22 cellular contexts compared by ENCODE assay signal in genomic region chr1:155073377-155074272, GRCh38. TPM values are rescaled to one million over a fixed set of nuclear protein-coding genes. Genes with fewer than 3 reads are reported as not detected.
DNase-seq lines count a peak whose midpoint lies in the region; ATAC-seq, FAIRE-seq and TF ChIP-seq lines count a peak whose summit lies in the region.
"Had no signal": no experiment of that assay in that cellular context is flagged by ENCODE, and none has a peak within 500 bp of the region (broad histone marks: within the 10 kb centered on the region; RNA-seq: fewer than 3 reads in every experiment).

No MANE protein-coding gene starts in this region.

- H2AK5ac ChIP-seq in H1 (ENCODE audit: low read depth, low read length) = peak overlapping the region; percentile 93; the same call in 1 of the 2 replicates

- H3K18ac ChIP-seq in H1 (ENCODE audit: extremely low read depth, low read length) = no peak overlapping the region; the same call in 1 of the 2 replicates

- H4K8ac ChIP-seq in H1 (ENCODE audit: extremely low read depth, insufficient read depth, low read length) = no peak overlapping the region

- TF ChIP-seq POLR2A in H1 (IDR thresholded peaks at IDR 0.05; ENCODE audit: control extremely low read depth in 1 of 2, low read depth in 2 of 2, low read length in 2 of 2) = no peak

- H3K36me3 ChIP-seq in left ventricle myocardium inferior = no peaks in the 10 kb centered on the region
- H3K36me3 ChIP-seq in H1 (ENCODE audit: control insufficient read depth in 2 of 4, insufficient read depth in 4 of 4, low read length in 3 of 4) = peaks cover 0 to 8% (median 0%) of the 10 kb centered on the region in 4 experiments; a peak in 2 of 8 replicates
- H3K36me3 ChIP-seq: adrenal gland, BE2C had no signal

- H3K23ac ChIP-seq in H1 (ENCODE audit: insufficient read length) = no peak overlapping the region

- H3K79me1 ChIP-seq in H1 (ENCODE audit: low read depth, low read length) = no peaks in the 10 kb centered on the region

- no peak for ATAC-seq in right cardiac atrium
- no peak for ATAC-seq in HG02884 (IDR thresholded peaks at IDR 0.05; ENCODE audit: unreplicated experiment)
- ATAC-seq: effector memory CD8-positive, alpha-beta T cell had no signal

- DNase-seq in right cardiac atrium (peak in 2 of 3 donors; percentile 21 to 29), left ventricle myocardium inferior (no peak), RWPE1 (ENCODE audit: low spot score) (no peak), H1 (ENCODE audit: low read depth in 1 of 2, low spot score in 2 of 2) (no peak), NCI-H748 (lab: John Stamatoyannopoulos, UW; ENCODE audit: unreplicated experiment) (no peak), NCI-H2227 (lab: John Stamatoyannopoulos, UW; ENCODE audit: unreplicated experiment) (no peak)
- DNase-seq: activated CD4-positive, CD25-positive, alpha-beta regulatory T cell treated with anti-CD3 and anti-CD28 coated beads, Interleukin-2, amount 50 U/mL, for 72 hours; activated T-cell treated with anti-CD3 and anti-CD28 coated beads, Interleukin-2, amount 50 U/mL, for 48 hours; adrenal gland; BE2C; cerebellar nuclear complex; DMS53; effector memory CD8-positive, alpha-beta T cell; hypothalamus; MG63; NCI-H2081; stimulated activated CD4-positive, alpha-beta T cell treated with anti-CD3 and anti-CD28 coated beads, Interleukin-1b, Interleukin-23, amount 100 ng/mL, for 48 hours; testis had no signal

- H3K4me3 ChIP-seq in right cardiac atrium (ENCODE audit: low read length) (no peak overlapping the region), left ventricle myocardium inferior (no peak overlapping the region), H1 (ENCODE audit: extremely low read depth in 1 of 4, insufficient read depth in 2 of 4, low read depth in 3 of 4, low read length in 4 of 4) (no peak overlapping the region)
- H3K4me3 ChIP-seq: adrenal gland, MG63, testis had no signal

- WGBS in right cardiac atrium = 98% methylated on average over 3 of the region's 3 CpGs
- 84% methylated on average over 3 of the region's 3 CpGs; no CpG with 5 or more reads in 1 of the 2 experiments for WGBS in H1 (ENCODE audit: extremely low coverage in 1 of 2, insufficient coverage in 1 of 2, insufficient read length in 1 of 2, insufficient replicate concordance in 2 of 2, low coverage in 1 of 2, low lambda C conversion rate in 2 of 2, missing lambda C conversion rate in 1 of 2), 2 experiments

- no peak for TF ChIP-seq RAD21 in H1 (IDR thresholded peaks at IDR 0.05 in 1 of 2, conservative IDR thresholded peaks at IDR 0.05 in 1 of 2; ENCODE audit: low read depth in 2 of 2, low read length in 2 of 2)

- TF ChIP-seq CTCF in left ventricle myocardium inferior (IDR thresholded peaks at IDR 0.05; ENCODE audit: borderline replicate concordance) (no peak), RWPE1 (conservative IDR thresholded peaks at IDR 0.05; ENCODE audit: low read depth) (no peak), H1 (IDR thresholded peaks at IDR 0.05; ENCODE audit: control extremely low read depth in 1 of 3, insufficient read depth in 1 of 3, low read depth in 1 of 3, low read length in 3 of 3) (no peak)

- H3K14ac ChIP-seq in H1 (ENCODE audit: insufficient read length) = no peak overlapping the region

- H2BK12ac ChIP-seq in H1 (ENCODE audit: low read depth, low read length) = 0 out of 2 replicates have a peak overlapping the region, but pooled peaks have one; percentile 50

- H2BK5ac ChIP-seq in H1 (ENCODE audit: low read depth, low read length) = no peak overlapping the region

- no peak overlapping the region for H3K4ac ChIP-seq in H1 (replicated peaks; ENCODE audit: insufficient read length, low read depth, low read length)

- peaks cover 11% of the 10 kb centered on the region for H3K23me2 ChIP-seq in H1 (ENCODE audit: low read depth, low read length)

- 0 out of 2 replicates have a peak overlapping the region, but pooled peaks have one; percentile 61 for H2BK20ac ChIP-seq in H1 (ENCODE audit: low read length)

- no peak overlapping the region for H4K5ac ChIP-seq in H1 (ENCODE audit: insufficient read length, low read depth, low read length)

- no peak overlapping the region for H3K9ac ChIP-seq in H1 (replicated peaks in 1 of 4; ENCODE audit: extremely low read depth in 1 of 4, low read depth in 3 of 4, low read length in 3 of 4)

- H4K20me1 ChIP-seq in H1 (replicated peaks in 1 of 2; ENCODE audit: control insufficient read depth in 1 of 2, insufficient read depth in 2 of 2, low read length in 2 of 2) = peaks cover 9 to 12% of the 10 kb centered on the region in 2 experiments

- intact Hi-C loops in right cardiac atrium (cut with DNase I) = loop anchor here in 1 of 4 donors (10.0 kb wide), 1 partner anchor 519 kb away; the partner anchor contains the start of gene UBE2Q1
- intact Hi-C loops in left ventricle myocardium inferior (cut with micrococcal nuclease) = no loop called here

- POLR2A ChIA-PET in RWPE1 (lab: Yijun Ruan, JAX; ENCODE audit: low non-redundant PET) = no interaction called here
- POLR2A ChIA-PET in H1 (lab: Charles Lee; ENCODE audit: partially characterized antibody) = interaction anchor here (1.0 kb wide), 1 partner anchor 17 kb away, joined by 3 read pairs; no protein-coding TSS in a partner anchor

- CTCF ChIA-PET in RWPE1 (lab: Yijun Ruan, JAX) = interaction anchor here (1.1 kb wide), 1 partner anchor 12 kb away, joined by 3 read pairs; no protein-coding TSS in a partner anchor
- CTCF ChIA-PET in H1 (lab: Charles Lee; ENCODE audit: partially characterized antibody) = interaction anchor here (4.6 to 33.9 kb wide), 2 partner anchors 11 to 21 kb away, joined by 46 to 907 read pairs; partner anchors contain the start of genes ADAM15 and EFNA4

- no peak overlapping the region for H3K56ac ChIP-seq in H1 (replicated peaks; ENCODE audit: insufficient read length, low read depth, low read length)

- no peak overlapping the region for H2AFZ ChIP-seq in H1 (ENCODE audit: low read length)

- no peak overlapping the region for H2BK120ac ChIP-seq in H1 (replicated peaks; ENCODE audit: low read depth, low read length)

- no peak overlapping the region for H4K91ac ChIP-seq in H1 (replicated peaks; ENCODE audit: insufficient read length, low read length)

- H3K27me3 ChIP-seq in right cardiac atrium (ENCODE audit: control insufficient read depth, insufficient read depth) (no peaks in the 10 kb centered on the region), left ventricle myocardium inferior (ENCODE audit: low read depth) (peaks cover under 1% of the 10 kb centered on the region), H1 (replicated peaks in 1 of 4; ENCODE audit: control insufficient read depth in 3 of 4, extremely low read depth in 1 of 4, insufficient read depth in 3 of 4, low read length in 3 of 4) (peaks cover 0 to 22% (median 12%) of the 10 kb centered on the region in 4 experiments; a peak in 6 of 7 replicates)
- H3K27me3 ChIP-seq: adrenal gland, BE2C, MG63, testis had no signal

- no peak for TF ChIP-seq EP300 in H1 (IDR thresholded peaks at IDR 0.05; ENCODE audit: borderline replicate concordance in 1 of 2, low read depth in 2 of 2, low read length in 2 of 2)

- H2BK15ac ChIP-seq in H1 (ENCODE audit: low read length) = peak overlapping the region; percentile 61; the same call in 1 of the 2 replicates

- H3K4me2 ChIP-seq in H1 (ENCODE audit: insufficient read depth in 1 of 2, low read depth in 2 of 2, low read length in 2 of 2) = peak overlapping the region; percentile 24 to 36

- FAIRE-seq in H1 (lab: Jason Lieb, UNC) = no peak
- FAIRE-seq: GM18507 had no signal

- H3K27ac ChIP-seq in right cardiac atrium (ENCODE audit: low read length) (no peak overlapping the region), left ventricle myocardium inferior (replicated peaks) (no peak overlapping the region), RWPE1 (peak overlapping the region; percentile 82), H1 (ENCODE audit: low read depth, low read length) (no peak overlapping the region)
- H3K27ac ChIP-seq: adrenal gland, neutrophil, testis had no signal

- H3K9me3 ChIP-seq in right cardiac atrium (ENCODE audit: control insufficient read depth, low read length) (no peaks in the 10 kb centered on the region), left ventricle myocardium inferior (replicated peaks) (no peaks in the 10 kb centered on the region), H1 (ENCODE audit: insufficient read depth in 2 of 2, low read depth in 1 of 2, low read length in 1 of 2) (no peaks in the 10 kb centered on the region)
- H3K9me3 ChIP-seq: adrenal gland, BE2C, MG63, neutrophil, testis had no signal

- H3K4me1 ChIP-seq in right cardiac atrium (ENCODE audit: control insufficient read depth, insufficient read depth, low read length) (peaks cover 4% of the 10 kb centered on the region), left ventricle myocardium inferior (peaks cover 22% of the 10 kb centered on the region), H1 (replicated peaks in 1 of 4; ENCODE audit: control insufficient read depth in 3 of 4, insufficient read depth in 4 of 4, low read length in 3 of 4) (peaks cover 4 to 33% (median 22%) of the 10 kb centered on the region in 4 experiments)

- H3K79me2 ChIP-seq in H1 (ENCODE audit: control insufficient read depth in 1 of 2, insufficient read depth in 2 of 2, low read length in 2 of 2) = no peaks in the 10 kb centered on the region

RNA-seq across cellular contexts. Expression of gene EFNA3, which starts 5.0 kb away (rescaled TPM):
- 1 to 10 TPM in 3 of 4 donors, under 1 TPM in 1; 0.78 to 1.9 (median 1.2) TPM for total RNA-seq in right cardiac atrium
- 1.1 TPM for polyA plus RNA-seq in right cardiac atrium
- 0.71 TPM for total RNA-seq in left ventricle myocardium inferior
- total RNA-seq in H1 (2021; fragmentation: NEBNext Ultra II Directional; extraction: Animal tissue kit (Norgen Biotek cat#: 25700)) = 10.8 and 11.6 TPM in 2 replicates
- polyA plus RNA-seq in H1 (2011; rRNA removed) = 13.8 and 18.7 TPM in 2 replicates
- 9.6 TPM for polyA plus RNA-seq in H1 (2011; cell fraction: cytosol; rRNA removed)
- polyA plus RNA-seq in H1 (2011; cell fraction: nucleus; rRNA removed) = 14.5 TPM
- 7.9 to 16.6 TPM (median 13.5 TPM) in 4 replicates for polyA plus RNA-seq in H1 (2012, experiment 1 of 2)
- 13.4 TPM for polyA plus RNA-seq in H1 (2012, experiment 2 of 2)
- 11.6 TPM for polyA plus RNA-seq in H1 (2013, experiment 1 of 2)
- 10.9 TPM for polyA plus RNA-seq in H1 (2013, experiment 2 of 2)
- polyA minus RNA-seq in H1 (2011; rRNA and poly(A)+ RNA removed) = 5.2 and 7.7 TPM in 2 replicates
- polyA minus RNA-seq in H1 (2011; cell fraction: cytosol; rRNA and poly(A)+ RNA removed) = 2.1 TPM
- 5.4 TPM for polyA minus RNA-seq in H1 (2011; cell fraction: nucleus; rRNA and poly(A)+ RNA removed)

RNA-seq across cellular contexts. Expression of gene EFNA4, which starts 10.1 kb away (rescaled TPM):
- 1 to 10 TPM; 3.3 to 4.2 (median 3.7) TPM for total RNA-seq in right cardiac atrium
- 3.0 TPM for polyA plus RNA-seq in right cardiac atrium
- total RNA-seq in left ventricle myocardium inferior = 1.7 TPM
- 18.5 and 21.9 TPM in 2 replicates for total RNA-seq in H1 (2021; fragmentation: NEBNext Ultra II Directional; extraction: Animal tissue kit (Norgen Biotek cat#: 25700))
- polyA plus RNA-seq in H1 (2011; rRNA removed) = 23.2 and 23.9 TPM in 2 replicates
- polyA plus RNA-seq in H1 (2011; cell fraction: cytosol; rRNA removed) = 21.9 TPM
- polyA plus RNA-seq in H1 (2011; cell fraction: nucleus; rRNA removed) = 30.6 TPM
- 19.2 to 24.8 TPM (median 23.5 TPM) in 4 replicates for polyA plus RNA-seq in H1 (2012, experiment 1 of 2)
- polyA plus RNA-seq in H1 (2012, experiment 2 of 2) = 37.0 TPM
- polyA plus RNA-seq in H1 (2013, experiment 1 of 2) = 27.7 TPM
- polyA plus RNA-seq in H1 (2013, experiment 2 of 2) = 31.5 TPM
- polyA minus RNA-seq in H1 (2011; rRNA and poly(A)+ RNA removed) = 13.4 and 16.4 TPM in 2 replicates
- 10.6 TPM for polyA minus RNA-seq in H1 (2011; cell fraction: cytosol; rRNA and poly(A)+ RNA removed)
- 8.8 TPM for polyA minus RNA-seq in H1 (2011; cell fraction: nucleus; rRNA and poly(A)+ RNA removed)

RNA-seq across cellular contexts. Expression of gene ADAM15, which starts 22.5 kb away (rescaled TPM):
- total RNA-seq in right cardiac atrium = 100 to 1,000 TPM in 1 of 4 donors, 10 to 100 TPM in 3; 51.2 to 106 (median 63.6) TPM
- polyA plus RNA-seq in right cardiac atrium = 68.4 TPM
- 82.1 TPM for total RNA-seq in left ventricle myocardium inferior
- total RNA-seq in H1 (2021; fragmentation: NEBNext Ultra II Directional; extraction: Animal tissue kit (Norgen Biotek cat#: 25700)) = 32.2 and 32.9 TPM in 2 replicates
- polyA plus RNA-seq in H1 (2011; rRNA removed) = 37.6 and 51.2 TPM in 2 replicates
- polyA plus RNA-seq in H1 (2011; cell fraction: cytosol; rRNA removed) = 30.7 TPM
- polyA plus RNA-seq in H1 (2011; cell fraction: nucleus; rRNA removed) = 105 TPM
- polyA plus RNA-seq in H1 (2012, experiment 1 of 2) = 19.9 to 42.2 TPM (median 37.8 TPM) in 4 replicates
- polyA plus RNA-seq in H1 (2012, experiment 2 of 2) = 40.9 TPM
- polyA plus RNA-seq in H1 (2013, experiment 1 of 2) = 29.2 TPM
- polyA plus RNA-seq in H1 (2013, experiment 2 of 2) = 29.2 TPM
- 40.1 and 41.1 TPM in 2 replicates for polyA minus RNA-seq in H1 (2011; rRNA and poly(A)+ RNA removed)
- polyA minus RNA-seq in H1 (2011; cell fraction: cytosol; rRNA and poly(A)+ RNA removed) = 45.4 TPM
- polyA minus RNA-seq in H1 (2011; cell fraction: nucleus; rRNA and poly(A)+ RNA removed) = 30.4 TPM

RNA-seq across cellular contexts. Expression of gene DCST1, which starts 40.0 kb away (rescaled TPM):
- total RNA-seq in right cardiac atrium = not detected
- polyA plus RNA-seq in right cardiac atrium = not detected
- not detected for total RNA-seq in left ventricle myocardium inferior
- total RNA-seq in H1 (2021; fragmentation: NEBNext Ultra II Directional; extraction: Animal tissue kit (Norgen Biotek cat#: 25700)) = not detected in 2 replicates
- 0.03 TPM in 1 of 2 replicates, not detected in the other for polyA plus RNA-seq in H1 (2011; rRNA removed)
- not detected for polyA plus RNA-seq in H1 (2011; cell fraction: cytosol; rRNA removed)
- polyA plus RNA-seq in H1 (2011; cell fraction: nucleus; rRNA removed) = 0.24 TPM
- polyA plus RNA-seq in H1 (2012, experiment 1 of 2) = 0.08 TPM in 1 of 4 replicates, not detected in the others
- polyA plus RNA-seq in H1 (2012, experiment 2 of 2) = not detected
- polyA plus RNA-seq in H1 (2013, experiment 1 of 2) = 0.06 TPM
- polyA plus RNA-seq in H1 (2013, experiment 2 of 2) = not detected
- not detected in 2 replicates for polyA minus RNA-seq in H1 (2011; rRNA and poly(A)+ RNA removed)
- polyA minus RNA-seq in H1 (2011; cell fraction: cytosol; rRNA and poly(A)+ RNA removed) = not detected
- polyA minus RNA-seq in H1 (2011; cell fraction: nucleus; rRNA and poly(A)+ RNA removed) = not detected
- total RNA-seq: adrenal gland; T-helper 1 cell treated with Interleukin-12 subunit alpha and Interleukin-12 subunit beta and Interleukin-4 antibody, amounts not matched to agents 30 ng/mL and 1 ng/mL, for 36 hours had no signal
- polyA plus RNA-seq: adrenal gland had no signal

RNA-seq across cellular contexts. Expression of gene DCST2, which starts 40.0 kb away (rescaled TPM):
- under 1 TPM in 3 of 4 donors, not detected in 1; 0.25 to 0.33 (median 0.32) TPM for total RNA-seq in right cardiac atrium
- 0.23 TPM for polyA plus RNA-seq in right cardiac atrium
- total RNA-seq in left ventricle myocardium inferior = not detected
- total RNA-seq in H1 (2021; fragmentation: NEBNext Ultra II Directional; extraction: Animal tissue kit (Norgen Biotek cat#: 25700)) = 0.43 TPM in 1 of 2 replicates, not detected in the other
- polyA plus RNA-seq in H1 (2011; rRNA removed) = 1.7 and 2.1 TPM in 2 replicates
- 1.9 TPM for polyA plus RNA-seq in H1 (2011; cell fraction: cytosol; rRNA removed)
- 10.2 TPM for polyA plus RNA-seq in H1 (2011; cell fraction: nucleus; rRNA removed)
- polyA plus RNA-seq in H1 (2012, experiment 1 of 2) = 0.26 to 1.0 TPM (median 0.74 TPM) in 4 replicates
- 0.13 TPM for polyA plus RNA-seq in H1 (2012, experiment 2 of 2)
- polyA plus RNA-seq in H1 (2013, experiment 1 of 2) = 0.53 TPM
- 0.26 TPM for polyA plus RNA-seq in H1 (2013, experiment 2 of 2)
- 0.07 and 1.6 TPM in 2 replicates for polyA minus RNA-seq in H1 (2011; rRNA and poly(A)+ RNA removed)
- not detected for polyA minus RNA-seq in H1 (2011; cell fraction: cytosol; rRNA and poly(A)+ RNA removed)
- 0.30 TPM for polyA minus RNA-seq in H1 (2011; cell fraction: nucleus; rRNA and poly(A)+ RNA removed)

Comparison
In these comparisons a context has a peak if more than half of its experiments do, and no peak if none do; other contexts are left out.
1. DNase-seq: peak in right cardiac atrium (2 of 3); none in left ventricle myocardium inferior (single experiment), RWPE1 (single experiment), H1 (0 of 2), NCI-H748 (single experiment) and NCI-H2227 (single experiment).